Comparison of ENCODE assay signal across 11 cellular contexts in the genomic region with DNA sequence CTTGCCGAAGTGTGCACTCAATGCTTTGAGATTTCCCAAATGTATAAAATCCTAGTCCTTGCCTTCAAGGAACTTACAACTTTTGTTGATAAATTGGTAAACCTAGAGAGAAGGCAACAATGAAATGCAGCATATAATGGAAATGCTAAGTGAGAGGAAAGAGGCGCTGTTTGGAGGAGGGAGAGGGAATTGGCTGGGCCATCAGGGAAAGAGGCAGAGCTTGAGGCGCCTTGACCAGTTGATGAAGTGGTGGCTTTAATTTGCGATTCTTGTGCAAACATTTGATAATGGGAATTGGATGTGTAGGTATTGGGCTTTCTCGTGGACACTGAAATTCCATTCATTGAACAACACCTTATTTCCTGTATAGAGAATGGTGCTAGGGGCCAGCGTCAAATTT. TPM values are rescaled to one million over a fixed set of nuclear protein-coding genes. Genes with fewer than 3 reads are reported as not detected.
A peak's percentile ranks its signal among the peaks of the same experiment; 100 is the strongest.
DNase-seq lines count a peak whose midpoint lies in the region; ATAC-seq and TF ChIP-seq lines count a peak whose summit lies in the region.
"Had no signal": no experiment of that assay in that cellular context is flagged by ENCODE, and none has a peak within 500 bp of the region (broad histone marks: within the 10 kb centered on the region; RNA-seq: fewer than 3 reads in every experiment).

No MANE protein-coding gene starts in this region.

- peaks cover 5% of the 10 kb centered on the region for H3K36me3 Mint-ChIP-seq in MCF 10A (ENCODE audit: insufficient read depth, unreplicated experiment)

- no TSS peak for BruUV-seq in MCF 10A (replicated peaks; lab: Mats Ljungman, UMichigan)

- no peaks in the 10 kb centered on the region for H3K27me3 ChIP-seq in left ventricle myocardium inferior (ENCODE audit: low read depth)
- H3K27me3 ChIP-seq in heart left ventricle, result no peaks in the 10 kb centered on the region
- no peaks in the 10 kb centered on the region for H3K27me3 ChIP-seq in lower lobe of right lung (ENCODE audit: low read depth)

- no peak for TF ChIP-seq POLR2A in heart left ventricle (IDR thresholded peaks at IDR 0.05)

- 45 to 53% (median 49%) methylated on average over 6 of the region's 6 CpGs for WGBS in heart left ventricle, 4 donors

- H3K27ac Mint-ChIP-seq in MCF 10A (ENCODE audit: low read depth, unreplicated experiment), result no peak overlapping the region

- H3K9me3 ChIP-seq in left ventricle myocardium inferior (replicated peaks), result no peaks in the 10 kb centered on the region
- peaks cover 0 to 7% (median 0%) of the 10 kb centered on the region in 12 donors for H3K9me3 ChIP-seq in heart left ventricle
- H3K9me3 ChIP-seq in lower lobe of right lung, result no peaks in the 10 kb centered on the region
- H3K9me3 ChIP-seq: BE2C, prostate gland had no signal

- peak overlapping the region; percentile 80 for H3K4me3 ChIP-seq in left ventricle myocardium inferior
- H3K4me3 ChIP-seq in heart left ventricle, result peak overlapping the region in 3 of 12 donors; percentile 56 to 91 (median 89)
- H3K4me3 ChIP-seq in lower lobe of right lung, result peak overlapping the region; percentile 57

- H3K4me1 ChIP-seq in left ventricle myocardium inferior (peaks cover 29% of the 10 kb centered on the region), heart left ventricle (peaks cover 0 to 24% (median 14%) of the 10 kb centered on the region in 12 donors), lower lobe of right lung (peaks cover 13% of the 10 kb centered on the region)
- H3K4me1 ChIP-seq: BE2C, prostate gland had no signal

- peak overlapping the region; percentile 88 for H3K27ac ChIP-seq in left ventricle myocardium inferior (replicated peaks)
- peak overlapping the region in 3 of 12 donors; percentile 61 to 88 (median 79) for H3K27ac ChIP-seq in heart left ventricle
- no peak overlapping the region for H3K27ac ChIP-seq in lower lobe of right lung

- DNase-seq in left ventricle myocardium inferior (no peak), heart left ventricle (no peak), MCF 10A (ENCODE audit: unreplicated experiment) (no peak), lower lobe of right lung (no peak), mesenteric fat pad (ENCODE audit: low spot score) (no peak), OCI-M2 (lab: John Stamatoyannopoulos, UW; ENCODE audit: unreplicated experiment) (no peak), NCI-H146 (lab: John Stamatoyannopoulos, UW) (no peak)
- DNase-seq: BE2C, NCI-H1417 treated with DMSO at 0.1 percent for 48 hours had no signal

- CTCF ChIA-PET in MCF 10A (lab: Yijun Ruan, JAX), result interaction anchor here (0.6 kb wide), 1 partner anchor 102 kb away, joined by 3 read pairs; no protein-coding TSS in a partner anchor

- intact Hi-C loops in left ventricle myocardium inferior (cut with micrococcal nuclease) (no loop called here), heart left ventricle (cut with DNase I) (loop anchor here in 9 of 10 donors (2.0 to 10.0 kb wide), 9 partner anchors 122 to 459 kb away; partner anchors contain the start of gene RPP40 (in 1 of the 9)), MCF 10A (cut with micrococcal nuclease) (no loop called here), lower lobe of right lung (cut with DNase I) (no loop called here)

- no peaks in the 10 kb centered on the region for H3K27me3 Mint-ChIP-seq in MCF 10A (ENCODE audit: insufficient read depth, unreplicated experiment)

- peaks cover 7% of the 10 kb centered on the region for H3K9me3 Mint-ChIP-seq in MCF 10A (ENCODE audit: unreplicated experiment)

- H3K4me3 Mint-ChIP-seq in MCF 10A (ENCODE audit: unreplicated experiment), result peak overlapping the region; percentile 67

- peaks cover 10% of the 10 kb centered on the region for H3K4me1 Mint-ChIP-seq in MCF 10A (ENCODE audit: insufficient read depth, unreplicated experiment)

- TF ChIP-seq CTCF in left ventricle myocardium inferior (IDR thresholded peaks at IDR 0.05; ENCODE audit: borderline replicate concordance), result no peak
- TF ChIP-seq CTCF in heart left ventricle (IDR thresholded peaks at IDR 0.05), result no peak
- TF ChIP-seq CTCF in MCF 10A (IDR thresholded peaks at IDR 0.05; ENCODE audit: unreplicated experiment), result no peak
- no peak for TF ChIP-seq CTCF in lower lobe of right lung (IDR thresholded peaks at IDR 0.05)

- ATAC-seq in heart left ventricle (no peak), lower lobe of right lung (no peak), GM21526 (IDR thresholded peaks at IDR 0.05; ENCODE audit: low FRiP score, unreplicated experiment) (no peak)

- H3K36me3 ChIP-seq in left ventricle myocardium inferior (no peaks in the 10 kb centered on the region), heart left ventricle (no peaks in the 10 kb centered on the region), lower lobe of right lung (no peaks in the 10 kb centered on the region)
- H3K36me3 ChIP-seq: BE2C, prostate gland had no signal

- POLR2A ChIA-PET in MCF 10A (lab: Yijun Ruan, JAX), result no interaction called here

RNA-seq across cellular contexts. Expression of gene CDYL, which starts 1.9 kb away (rescaled TPM):
- total RNA-seq in left ventricle myocardium inferior, result 27.7 TPM
- total RNA-seq in heart left ventricle, result 10 to 100 TPM; 14.6 to 45.2 (median 31.4) TPM
- 10 to 100 TPM in 1 of 2 donors, 1 to 10 TPM in 1; 4.3 to 19.5 TPM for polyA plus RNA-seq in heart left ventricle
- total RNA-seq in MCF 10A (2022), result 48.9 and 56.8 TPM in 2 replicates
- 40.5 TPM for total RNA-seq in lower lobe of right lung
- total RNA-seq in mesenteric fat pad, result 51.9 TPM

Comparison
In these comparisons a context has a peak if more than half of its experiments do, and no peak if none do; other contexts are left out.
1. intact Hi-C loops: an anchor here in heart left ventricle (2.0 to 10.0 kb wide); none called in left ventricle myocardium inferior, MCF 10A and lower lobe of right lung.